14 cellular contexts compared by ENCODE assay signal in genomic region chr2:9778471-9779402, GRCh38.
DNase-seq lines count a peak whose midpoint lies in the region; ATAC-seq and TF ChIP-seq lines count a peak whose summit lies in the region.
"Had no signal": no experiment of that assay in that cellular context is flagged by ENCODE, and none has a peak within 500 bp of the region (broad histone marks: within the 10 kb centered on the region; RNA-seq: fewer than 3 reads in every experiment).

No MANE protein-coding gene starts in this region.

- POLR2A ChIA-PET in RWPE1 (lab: Yijun Ruan, JAX; ENCODE audit: low non-redundant PET) = no interaction called here

- DNase-seq in activated naive CD8-positive, alpha-beta T cell treated with anti-CD3 and anti-CD28 coated beads for 36 hours = no peak
- DNase-seq in RWPE1 (ENCODE audit: low spot score) (no peak), endothelial cell (ENCODE audit: low spot score) (no peak), spleen (peak; percentile 62), SIG-M5 treated with dmso at 0.1 percent for 504 hours (lab: John Stamatoyannopoulos, UW; ENCODE audit: unreplicated experiment) (no peak)
- no peak for DNase-seq in activated CD4-positive, alpha-beta T cell treated with anti-CD3 and anti-CD28 coated beads for 48 hours
- DNase-seq: esophagus squamous epithelium, NCI-H1436 treated with DMSO at 0.1 percent for 48 hours, NCI-H345, stomach had no signal

- peaks cover 0 to 30% (median 11%) of the 10 kb centered on the region in 6 donors for H3K4me1 ChIP-seq in spleen

- H3K4me3 ChIP-seq in spleen = no peak overlapping the region
- H3K4me3 ChIP-seq: esophagus squamous epithelium, stomach, vagina had no signal

- H3K36me3 ChIP-seq in spleen = no peaks in the 10 kb centered on the region
- H3K36me3 ChIP-seq: esophagus squamous epithelium, stomach, vagina had no signal

- H3K4me1 Mint-ChIP-seq in activated naive CD8-positive, alpha-beta T cell (ENCODE audit: low read depth) = peaks cover 41% of the 10 kb centered on the region
- H3K4me1 Mint-ChIP-seq in activated naive CD8-positive, alpha-beta T cell treated with anti-CD3 and anti-CD28 coated beads for 36 hours = peaks cover 30% of the 10 kb centered on the region
- H3K4me1 Mint-ChIP-seq in endothelial cell (ENCODE audit: unreplicated experiment) = peaks cover 17% of the 10 kb centered on the region

- no peak for TF ChIP-seq CTCF in RWPE1 (conservative IDR thresholded peaks at IDR 0.05; ENCODE audit: low read depth)
- TF ChIP-seq CTCF in endothelial cell (IDR thresholded peaks at IDR 0.05; ENCODE audit: unreplicated experiment) = no peak
- TF ChIP-seq CTCF in spleen (IDR thresholded peaks at IDR 0.05 in 8 of 11, conservative IDR thresholded peaks at IDR 0.05 in 3 of 11) = no peak

- no peak overlapping the region for H3K4me3 Mint-ChIP-seq in activated naive CD8-positive, alpha-beta T cell
- H3K4me3 Mint-ChIP-seq in activated naive CD8-positive, alpha-beta T cell treated with anti-CD3 and anti-CD28 coated beads for 36 hours = no peak overlapping the region
- peak overlapping the region; percentile 44 for H3K4me3 Mint-ChIP-seq in endothelial cell (ENCODE audit: unreplicated experiment)

- H3K9me3 Mint-ChIP-seq in activated naive CD8-positive, alpha-beta T cell (ENCODE audit: low read depth) = no peaks in the 10 kb centered on the region
- no peaks in the 10 kb centered on the region for H3K9me3 Mint-ChIP-seq in activated naive CD8-positive, alpha-beta T cell treated with anti-CD3 and anti-CD28 coated beads for 36 hours
- H3K9me3 Mint-ChIP-seq in endothelial cell (ENCODE audit: unreplicated experiment) = no peaks in the 10 kb centered on the region

- no peaks in the 10 kb centered on the region for H3K27me3 ChIP-seq in spleen (replicated peaks in 1 of 7)
- H3K27me3 ChIP-seq: esophagus squamous epithelium, stomach, vagina had no signal

- H3K27ac ChIP-seq in RWPE1 = peak overlapping the region; percentile 16
- H3K27ac ChIP-seq in spleen = no peak overlapping the region
- H3K27ac ChIP-seq: parathyroid adenoma, stomach, vagina had no signal

- 85 to 87% (median 86%) methylated on average over 19 of the region's 19 CpGs for WGBS in spleen, 5 donors

- H3K27me3 Mint-ChIP-seq in activated naive CD8-positive, alpha-beta T cell = no peaks in the 10 kb centered on the region
- H3K27me3 Mint-ChIP-seq in activated naive CD8-positive, alpha-beta T cell treated with anti-CD3 and anti-CD28 coated beads for 36 hours = no peaks in the 10 kb centered on the region
- peaks cover 8% of the 10 kb centered on the region for H3K27me3 Mint-ChIP-seq in endothelial cell (ENCODE audit: unreplicated experiment)

- TF ChIP-seq POLR2A in spleen (IDR thresholded peaks at IDR 0.05) = no peak

- H3K9me3 ChIP-seq in spleen = no peaks in the 10 kb centered on the region
- H3K9me3 ChIP-seq: esophagus squamous epithelium, stomach, vagina had no signal

- H3K36me3 Mint-ChIP-seq in activated naive CD8-positive, alpha-beta T cell = no peaks in the 10 kb centered on the region
- H3K36me3 Mint-ChIP-seq in activated naive CD8-positive, alpha-beta T cell treated with anti-CD3 and anti-CD28 coated beads for 36 hours = no peaks in the 10 kb centered on the region
- peaks cover 3% of the 10 kb centered on the region for H3K36me3 Mint-ChIP-seq in endothelial cell (ENCODE audit: low read depth, unreplicated experiment)

- CTCF ChIA-PET in RWPE1 (lab: Yijun Ruan, JAX) = interaction anchor here (0.9 kb wide), 1 partner anchor 269 kb away, joined by 4 read pairs; no protein-coding TSS in a partner anchor

- intact Hi-C loops in spleen (cut with DNase I; ENCODE audit: low total_unique reads) = no loop called here

- H3K27ac Mint-ChIP-seq in activated naive CD8-positive, alpha-beta T cell = peak overlapping the region; percentile 87
- no peak overlapping the region for H3K27ac Mint-ChIP-seq in activated naive CD8-positive, alpha-beta T cell treated with anti-CD3 and anti-CD28 coated beads for 36 hours
- H3K27ac Mint-ChIP-seq in endothelial cell (ENCODE audit: unreplicated experiment) = peak overlapping the region; percentile 18

- ATAC-seq in GM21529 (IDR thresholded peaks at IDR 0.05; ENCODE audit: unreplicated experiment) = no peak
